25 cellular contexts compared by ENCODE assay signal in the genomic region with DNA sequence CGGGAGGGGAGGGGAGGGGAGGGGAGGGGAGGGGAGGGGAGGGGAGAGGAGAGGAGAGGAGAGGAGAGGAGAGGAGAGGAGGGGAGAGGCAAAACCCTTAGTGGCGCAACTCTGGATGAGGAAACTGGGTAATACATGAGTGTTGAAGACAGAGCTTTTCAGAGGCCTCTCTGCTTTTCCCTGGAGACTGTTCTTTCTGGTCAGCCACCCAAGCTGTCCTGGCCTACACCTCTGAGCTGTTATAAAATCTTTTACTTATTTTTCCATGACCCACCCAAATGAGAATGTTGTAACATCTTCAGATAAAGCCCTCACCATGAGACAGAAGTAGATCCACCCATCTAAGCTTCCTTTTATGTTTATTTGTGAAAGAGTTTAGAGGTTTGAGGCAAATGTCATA. TPM values are rescaled to one million over a fixed set of nuclear protein-coding genes. Genes with fewer than 3 reads are reported as not detected.
A peak's percentile ranks its signal among the peaks of the same experiment; 100 is the strongest.
DNase-seq lines count a peak whose midpoint lies in the region; ATAC-seq and TF ChIP-seq lines count a peak whose summit lies in the region.
"Had no signal": no experiment of that assay in that cellular context is flagged by ENCODE, and none has a peak within 500 bp of the region (broad histone marks: within the 10 kb centered on the region; RNA-seq: fewer than 3 reads in every experiment).

No MANE protein-coding gene starts in this region.

- intact Hi-C loops in dendritic cell treated with granulocyte-macrophage colony-stimulating factor and Interleukin-4, amounts not matched to agents 40 ng/mL and 50 ng/mL, for 4 days (cut with micrococcal nuclease): no loop called here

- peaks cover 26% of the 10 kb centered on the region for H3K4me1 Mint-ChIP-seq in dendritic cell treated with granulocyte-macrophage colony-stimulating factor and Interleukin-4, amounts not matched to agents 40 ng/mL and 50 ng/mL, for 4 days (ENCODE audit: low read depth)
- H3K4me1 Mint-ChIP-seq in osteocyte (ENCODE audit: unreplicated experiment) (peaks cover 2% of the 10 kb centered on the region), immature natural killer cell (no peaks in the 10 kb centered on the region)
- H3K4me1 Mint-ChIP-seq: neural crest cell had no signal

- peak; percentile 70 to 91 for DNase-seq in HL-60 (ENCODE audit: low read depth in 1 of 2, low spot score in 1 of 2)
- DNase-seq in OCI-M1 (lab: John Stamatoyannopoulos, UW): peak; percentile 51
- peak; percentile 2 for DNase-seq in osteocyte (ENCODE audit: extremely low spot score, unreplicated experiment)
- no peak for DNase-seq in stimulated activated CD4-positive, alpha-beta T cell treated with anti-CD3 and anti-CD28 coated beads, Interleukin-1b, Interleukin-23, amount 100 ng/mL, for 48 hours
- no peak for DNase-seq in immature natural killer cell
- DNase-seq: activated CD8-positive, alpha-beta T cell treated with anti-CD3 and anti-CD28 coated beads, Interleukin-2, amount 10 ng/mL, durations not matched to agents 7 days and 5 days; activated T-cell treated with anti-CD3 and anti-CD28 coated beads, Interleukin-2, amount 50 U/mL, for 1 hour; amygdala; dermis blood vessel endothelial cell; foreskin keratinocyte; NCI-H2081 treated with DMSO at 0.1 percent for 48 hours; NCI-H446 treated with DMSO at 0.1 percent for 48 hours; stimulated activated CD4-positive, alpha-beta T cell treated with anti-CD3 and anti-CD28 coated beads, Interleukin-2, amount 100 ng/mL, for 48 hours; stimulated activated naive B cell treated with anti-CD40 and anti-IgM and Interleukin-4, amounts not matched to agents 10 μg/mL and 1 μg/mL and 100 μg/mL, for 72 hours; T-helper 9 cell; testis had no signal

- peaks cover 1% of the 10 kb centered on the region for H3K27me3 Mint-ChIP-seq in dendritic cell treated with granulocyte-macrophage colony-stimulating factor and Interleukin-4, amounts not matched to agents 40 ng/mL and 50 ng/mL, for 4 days
- H3K27me3 Mint-ChIP-seq in osteocyte (ENCODE audit: unreplicated experiment): no peaks in the 10 kb centered on the region
- peaks cover 4 to 11% (median 8%) of the 10 kb centered on the region in 3 donors for H3K27me3 Mint-ChIP-seq in immature natural killer cell (ENCODE audit: low read depth in 3 of 3)
- H3K27me3 Mint-ChIP-seq: stimulated activated naive B cell treated with anti-CD40 and anti-IgM and Interleukin-4, amounts not matched to agents 10 μg/mL and 1 μg/mL and 100 μg/mL, for 72 hours had no signal

- H3K27ac Mint-ChIP-seq in dendritic cell treated with granulocyte-macrophage colony-stimulating factor and Interleukin-4, amounts not matched to agents 40 ng/mL and 50 ng/mL, for 4 days: peak overlapping the region; percentile 48
- no peak overlapping the region for H3K27ac Mint-ChIP-seq in osteocyte (ENCODE audit: unreplicated experiment)
- no peak overlapping the region for H3K27ac Mint-ChIP-seq in immature natural killer cell
- H3K27ac Mint-ChIP-seq: activated CD8-positive, alpha-beta T cell treated with anti-CD3 and anti-CD28 coated beads, Interleukin-2, amount 10 ng/mL, durations not matched to agents 7 days and 5 days; stimulated activated naive B cell treated with anti-CD40 and anti-IgM and Interleukin-4, amounts not matched to agents 10 μg/mL and 1 μg/mL and 100 μg/mL, for 72 hours had no signal

- no peak for ATAC-seq in GM18519 (IDR thresholded peaks at IDR 0.05; ENCODE audit: low FRiP score, unreplicated experiment)
- ATAC-seq: activated CD4-positive, CD25-positive, alpha-beta regulatory T cell treated with anti-CD3 and anti-CD28 coated beads, Interleukin-2, amount 50 U/mL, for 24 hours; activated CD8-positive, alpha-beta T cell treated with anti-CD3 and anti-CD28 coated beads, Interleukin-2, amount 10 ng/mL, durations not matched to agents 7 days and 5 days; foreskin keratinocyte; SK-N-SH treated with all-trans-retinoic acid at 6 μM for 48 hours had no signal

- H3K9me3 Mint-ChIP-seq in dendritic cell treated with granulocyte-macrophage colony-stimulating factor and Interleukin-4, amounts not matched to agents 40 ng/mL and 50 ng/mL, for 4 days: no peaks in the 10 kb centered on the region
- H3K9me3 Mint-ChIP-seq in osteocyte (ENCODE audit: unreplicated experiment) (no peaks in the 10 kb centered on the region), immature natural killer cell (no peaks in the 10 kb centered on the region)
- H3K9me3 Mint-ChIP-seq: stimulated activated naive B cell treated with anti-CD40 and anti-IgM and Interleukin-4, amounts not matched to agents 10 μg/mL and 1 μg/mL and 100 μg/mL, for 72 hours had no signal

- H3K27ac ChIP-seq in HL-60 (replicated peaks): peak overlapping the region; percentile 65
- H3K27ac ChIP-seq: cardiac muscle cell, foreskin keratinocyte, hepatocyte, testis, vagina had no signal

- no peaks in the 10 kb centered on the region for H3K27me3 ChIP-seq in HL-60 (ENCODE audit: insufficient read depth, poor library complexity, severe bottlenecking)
- H3K27me3 ChIP-seq: cardiac muscle cell, foreskin keratinocyte, hepatocyte, testis, vagina had no signal

- no peak for TF ChIP-seq CTCF in HL-60 (IDR thresholded peaks at IDR 0.05; ENCODE audit: insufficient read depth, low read length)
- TF ChIP-seq CTCF in osteocyte (IDR thresholded peaks at IDR 0.05): no peak

- H3K4me3 ChIP-seq in HL-60 (replicated peaks; ENCODE audit: insufficient read depth, low read length): no peak overlapping the region
- H3K4me3 ChIP-seq: cardiac muscle cell, hepatocyte, smooth muscle cell, testis, vagina had no signal

- H3K36me3 Mint-ChIP-seq in dendritic cell treated with granulocyte-macrophage colony-stimulating factor and Interleukin-4, amounts not matched to agents 40 ng/mL and 50 ng/mL, for 4 days (ENCODE audit: low read depth): no peaks in the 10 kb centered on the region
- H3K36me3 Mint-ChIP-seq in osteocyte (ENCODE audit: unreplicated experiment): no peaks in the 10 kb centered on the region
- peaks cover 0 to 4% (median 0%) of the 10 kb centered on the region in 3 donors for H3K36me3 Mint-ChIP-seq in immature natural killer cell
- H3K36me3 Mint-ChIP-seq: stimulated activated naive B cell treated with anti-CD40 and anti-IgM and Interleukin-4, amounts not matched to agents 10 μg/mL and 1 μg/mL and 100 μg/mL, for 72 hours had no signal

- no peak overlapping the region for H3K4me3 Mint-ChIP-seq in dendritic cell treated with granulocyte-macrophage colony-stimulating factor and Interleukin-4, amounts not matched to agents 40 ng/mL and 50 ng/mL, for 4 days
- no peak overlapping the region for H3K4me3 Mint-ChIP-seq in osteocyte (ENCODE audit: unreplicated experiment)
- H3K4me3 Mint-ChIP-seq in immature natural killer cell: no peak overlapping the region
- H3K4me3 Mint-ChIP-seq: activated CD8-positive, alpha-beta T cell treated with anti-CD3 and anti-CD28 coated beads, Interleukin-2, amount 10 ng/mL, durations not matched to agents 7 days and 5 days; neural crest cell; stimulated activated naive B cell treated with anti-CD40 and anti-IgM and Interleukin-4, amounts not matched to agents 10 μg/mL and 1 μg/mL and 100 μg/mL, for 72 hours had no signal

RNA-seq across cellular contexts. Expression of gene APLP2, which starts 20.4 kb away (rescaled TPM):
- total RNA-seq in osteocyte: 330 and 338 TPM in 2 replicates
- polyA plus RNA-seq in immature natural killer cell: 100 to 1,000 TPM in 1 of 3 donors, 10 to 100 TPM in 2; 69.4 to 125 (median 75.8) TPM

RNA-seq across cellular contexts. Expression of gene PRDM10, which starts 46.6 kb away (rescaled TPM):
- 15.3 and 17.2 TPM in 2 replicates for total RNA-seq in osteocyte
- polyA plus RNA-seq in immature natural killer cell: 1 to 10 TPM in 2 of 3 donors, not detected in 1; 1.3 to 5.0 TPM

Comparison
In these comparisons a context has a peak if more than half of its experiments do, and no peak if none do; other contexts are left out.
1. DNase-seq: peak in HL-60 (2 of 2), OCI-M1 (single experiment) and osteocyte (single experiment); none in stimulated activated CD4-positive, alpha-beta T cell treated with anti-CD3 and anti-CD28 coated beads, Interleukin-1b, Interleukin-23, amount 100 ng/mL, for 48 hours (single experiment) and immature natural killer cell (0 of 3).